8 cellular contexts compared by ENCODE assay signal in the genomic region with DNA sequence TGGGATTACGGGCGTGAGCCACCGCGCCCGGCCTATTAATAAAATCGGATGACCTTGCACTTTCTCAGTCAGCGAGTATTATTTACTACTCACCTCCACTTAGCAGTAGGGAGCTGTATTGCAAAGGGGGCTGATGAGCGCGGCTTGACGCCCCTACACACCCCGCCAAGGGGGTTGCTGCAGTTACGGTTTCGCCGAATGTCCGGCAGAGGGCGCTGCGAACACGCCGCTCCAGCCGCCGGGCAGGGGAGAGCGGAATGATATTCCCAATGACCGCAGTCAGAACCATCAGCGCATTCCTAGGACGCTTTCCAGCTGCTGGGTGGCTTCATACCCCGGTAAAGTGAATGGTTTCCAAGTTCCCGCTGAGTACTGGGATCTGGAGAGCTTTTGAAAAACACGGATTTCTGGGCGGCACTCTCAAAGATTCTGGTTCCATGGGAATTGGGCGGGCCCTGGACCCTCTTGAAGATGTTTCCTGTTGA. TPM values are rescaled to one million over a fixed set of nuclear protein-coding genes. Genes with fewer than 3 reads are reported as not detected.
DNase-seq lines count a peak whose midpoint lies in the region; ATAC-seq lines count a peak whose summit lies in the region.

No MANE protein-coding gene starts in this region.

- no peak overlapping the region for H4K8ac ChIP-seq in neuronal stem cell (ENCODE audit: low read depth, low read length)

- peaks cover 2 to 7% of the 10 kb centered on the region in 2 donors for H3K4me1 ChIP-seq in neuronal stem cell (ENCODE audit: control insufficient read depth in 2 of 2, insufficient read depth in 1 of 2, low read depth in 1 of 2, low read length in 2 of 2)

- no peak overlapping the region for H2BK15ac ChIP-seq in neuronal stem cell (ENCODE audit: low read length)

- no peaks in the 10 kb centered on the region for H3K79me1 ChIP-seq in neuronal stem cell (ENCODE audit: low read depth, low read length)

- no peak overlapping the region for H3K4me3 ChIP-seq in neuronal stem cell (ENCODE audit: low read length in 2 of 2)

- no CpG with 5 or more reads among the region's 30 CpGs for WGBS in neuronal stem cell (ENCODE audit: extremely low coverage in 2 of 2, insufficient read length in 2 of 2, insufficient replicate concordance in 1 of 2), 2 donors

- no peak for ATAC-seq in GM18861 (IDR thresholded peaks at IDR 0.05; ENCODE audit: unreplicated experiment)

- no peaks in the 10 kb centered on the region for H3K27me3 ChIP-seq in neuronal stem cell (ENCODE audit: control insufficient read depth in 3 of 3, insufficient read depth in 3 of 3, low read depth in 1 of 3, low read length in 3 of 3)

- no peak overlapping the region for H2AFZ ChIP-seq in neuronal stem cell (ENCODE audit: low read length)

- no peak overlapping the region for H2BK5ac ChIP-seq in neuronal stem cell (ENCODE audit: low read length)

- no peak overlapping the region for H3K4ac ChIP-seq in neuronal stem cell (ENCODE audit: low read length)

- no peak overlapping the region for H3K27ac ChIP-seq in neuronal stem cell (replicated peaks; ENCODE audit: low read length)

- peaks cover 0 to 38% of the 10 kb centered on the region in 2 donors for H3K36me3 ChIP-seq in neuronal stem cell (replicated peaks in 1 of 2; ENCODE audit: control insufficient read depth in 2 of 2, insufficient read depth in 2 of 2, low read length in 2 of 2)

- no peak overlapping the region for H3K23ac ChIP-seq in neuronal stem cell (ENCODE audit: low read depth, low read length, poor library complexity)

- no peak overlapping the region for H3K9ac ChIP-seq in neuronal stem cell (ENCODE audit: low read depth, low read length, poor library complexity)

- H2BK12ac ChIP-seq in neuronal stem cell (ENCODE audit: low read length): no peak overlapping the region

- H3K18ac ChIP-seq in neuronal stem cell (ENCODE audit: low read length): no peak overlapping the region

- no peak overlapping the region for H2AK5ac ChIP-seq in neuronal stem cell (ENCODE audit: low read depth, low read length)

- H4K91ac ChIP-seq in neuronal stem cell (ENCODE audit: low read depth, low read length, poor library complexity): no peak overlapping the region

- no peak overlapping the region for H3K4me2 ChIP-seq in neuronal stem cell (ENCODE audit: insufficient read depth, low read length, poor library complexity, severe bottlenecking)

- DNase-seq in DMS53 treated with DMSO at 0.1 percent for 48 hours (lab: John Stamatoyannopoulos, UW; ENCODE audit: unreplicated experiment): peak; percentile 29
- peak; percentile 19 for DNase-seq in NCI-H128 (lab: John Stamatoyannopoulos, UW; ENCODE audit: unreplicated experiment)
- peak; percentile 24 for DNase-seq in activated effector memory CD4-positive, alpha-beta T cell treated with Interleukin-2 at 50 U/mL for 16 hours
- peak; percentile 46 for DNase-seq in fibroblast of the conjunctiva (ENCODE audit: low read depth)
- peak; percentile 75 for DNase-seq in neuronal stem cell (ENCODE audit: low spot score)
- peak; percentile 67 for DNase-seq in superior temporal gyrus (ENCODE audit: extremely low spot score)
- DNase-seq in NCI-H2227 treated with DMSO at 0.1 percent for 48 hours (lab: John Stamatoyannopoulos, UW): no peak

- H2BK120ac ChIP-seq in neuronal stem cell (ENCODE audit: low read depth, low read length): no peak overlapping the region

- no peak overlapping the region for H3K14ac ChIP-seq in neuronal stem cell (ENCODE audit: low read length)

- peaks cover 0 to 7% of the 10 kb centered on the region in 2 donors for H3K9me3 ChIP-seq in neuronal stem cell (replicated peaks in 1 of 2; ENCODE audit: control insufficient read depth in 2 of 2, insufficient read depth in 1 of 2, low read depth in 1 of 2, low read length in 2 of 2)

RNA-seq across cellular contexts. Expression of a gene that starts 30.0 kb away (rescaled TPM):
- polyA plus RNA-seq in neuronal stem cell (2013, experiment 1 of 2): 2,914 TPM
- 3,114 TPM for polyA plus RNA-seq in neuronal stem cell (2013, experiment 2 of 2)

RNA-seq across cellular contexts. Expression of a gene that starts 47.2 kb away (rescaled TPM):
- 8.0 TPM for polyA plus RNA-seq in neuronal stem cell (2013, experiment 1 of 2)
- polyA plus RNA-seq in neuronal stem cell (2013, experiment 2 of 2): 9.0 TPM
